In the genomic region with DNA sequence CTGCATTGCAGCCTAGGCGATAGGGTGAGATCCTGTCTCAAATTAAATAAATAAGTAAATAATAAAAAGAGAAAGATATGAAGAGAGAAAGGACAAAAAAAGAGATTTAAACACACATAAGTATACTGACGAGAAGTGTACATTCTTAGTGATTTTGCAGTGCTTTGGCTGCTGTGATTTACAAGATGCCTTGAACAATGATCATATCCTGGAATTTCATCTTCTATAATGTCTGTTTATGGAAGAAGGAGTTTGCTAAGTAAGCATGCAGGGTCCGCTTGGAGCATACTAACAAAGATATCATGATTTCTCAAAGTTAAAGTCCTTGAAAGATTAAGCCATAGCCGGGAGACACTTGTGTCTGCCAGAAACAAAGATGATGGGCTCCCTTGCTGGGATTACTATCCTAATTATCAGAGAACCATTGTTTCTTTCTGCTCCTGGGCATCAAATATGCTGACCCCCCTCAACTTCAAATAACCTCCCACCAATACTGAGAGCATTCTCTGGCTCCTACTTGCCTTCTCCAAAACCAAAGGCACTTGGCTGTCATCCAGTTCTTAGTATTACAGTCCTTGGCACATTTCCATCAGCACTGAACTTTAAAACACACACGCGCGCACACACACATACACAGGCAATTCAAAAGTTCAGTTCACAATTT, we compare ENCODE assay signal across 8 cellular contexts. TPM values are rescaled to one million over a fixed set of nuclear protein-coding genes. Genes with fewer than 3 reads are reported as not detected.
DNase-seq lines count a peak whose midpoint lies in the region; ATAC-seq and TF ChIP-seq lines count a peak whose summit lies in the region.

No MANE protein-coding gene starts in this region.

- DNase-seq in HT-29 (ENCODE audit: low spot score) (peak; percentile 30), RPMI7951 (ENCODE audit: low read depth) (peak; percentile 90), glomerular visceral epithelial cell (ENCODE audit: extremely low spot score) (peak; percentile 77), smooth muscle cell of the brain vasculature (ENCODE audit: low read depth, low spot score) (peak; percentile 88), GM10248 (ENCODE audit: extremely low spot score) (no peak)
- no peak for DNase-seq in activated CD4-positive, alpha-beta T cell treated with anti-CD3 and anti-CD28 coated beads, Interleukin-2, amount 50 U/mL, for 4 hours
- no peak for DNase-seq in activated T-cell treated with anti-CD3 and anti-CD28 coated beads, Interleukin-2, amount 50 U/mL, for 48 hours

- no peak for TF ChIP-seq CTCF in GM10248 (IDR thresholded peaks at IDR 0.05; ENCODE audit: control extremely low read depth, extremely low read depth, low read depth, missing control alignments)

- POLR2A ChIA-PET in GM10248 (lab: Yijun Ruan, JAX), result no interaction called here

- CTCF ChIA-PET in GM10248 (lab: Yijun Ruan, JAX), result interaction anchor here (1.4 kb wide), 1 partner anchor 17 kb away, joined by 3 read pairs; no protein-coding TSS in a partner anchor

- ATAC-seq in GM19463 (IDR thresholded peaks at IDR 0.05; ENCODE audit: unreplicated experiment), result no peak

RNA-seq across cellular contexts. Expression of gene STAM2, which starts 47.5 kb away (rescaled TPM):
- 8.3 and 9.0 TPM in 2 replicates for total RNA-seq in HT-29 (2014; rRNA removed; shearing (Covaris generic))
- total RNA-seq in RPMI7951 (2014; rRNA removed; shearing (Covaris generic)), result 31.2 and 36.4 TPM in 2 replicates

Comparison
In these comparisons a context has a peak if more than half of its experiments do, and no peak if none do; other contexts are left out.
1. DNase-seq: peak in HT-29 (single experiment), RPMI7951 (single experiment), glomerular visceral epithelial cell (single experiment) and smooth muscle cell of the brain vasculature (single experiment); none in GM10248 (single experiment), activated CD4-positive, alpha-beta T cell treated with anti-CD3 and anti-CD28 coated beads, Interleukin-2, amount 50 U/mL, for 4 hours (0 of 2) and activated T-cell treated with anti-CD3 and anti-CD28 coated beads, Interleukin-2, amount 50 U/mL, for 48 hours (0 of 2).